8 cellular contexts compared by ENCODE assay signal in the genomic region with DNA sequence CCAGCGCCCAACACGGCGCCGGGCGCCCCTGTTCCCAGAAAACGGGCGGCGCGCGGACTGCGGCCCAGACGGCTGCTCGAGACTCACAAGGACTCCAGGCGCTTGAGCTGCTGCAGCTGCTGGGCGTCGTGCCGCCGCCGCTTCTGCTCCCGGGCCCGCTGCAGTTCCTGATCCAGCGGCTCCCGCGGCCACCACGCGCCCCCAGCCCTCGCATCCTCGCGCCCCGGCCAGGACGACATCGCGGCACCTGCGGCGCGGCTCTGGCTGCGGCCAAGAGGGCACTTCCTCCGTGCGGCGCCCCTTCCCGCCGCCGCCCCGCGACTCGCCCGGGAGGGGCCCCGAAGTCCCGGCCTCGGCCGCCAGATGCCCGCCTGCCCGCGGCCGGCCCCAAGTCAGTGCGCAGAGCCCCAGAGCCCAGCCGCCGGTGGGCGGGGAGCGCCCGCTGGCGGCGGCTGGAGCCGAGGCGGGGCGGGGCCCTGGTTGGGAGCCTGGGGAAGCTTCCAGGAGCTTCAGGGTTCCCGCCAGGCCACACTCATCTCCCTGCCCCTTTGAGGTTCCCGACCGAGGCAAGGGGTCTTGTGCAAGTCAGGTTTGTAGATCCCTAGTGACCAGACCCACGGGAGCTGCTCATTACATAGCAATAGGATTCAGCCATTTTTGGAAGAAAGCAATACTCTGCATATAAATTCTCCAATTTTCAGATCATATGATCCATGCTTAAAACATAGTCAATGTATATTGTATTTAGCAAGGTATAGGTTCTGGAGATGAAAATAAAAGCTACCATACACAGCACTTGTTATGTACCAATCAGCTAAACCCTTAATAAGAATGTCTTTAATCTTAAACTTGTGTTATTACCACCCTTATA. TPM values are rescaled to one million over a fixed set of nuclear protein-coding genes. Genes with fewer than 3 reads are reported as not detected.
DNase-seq lines count a peak whose midpoint lies in the region; ATAC-seq and TF ChIP-seq lines count a peak whose summit lies in the region.

No MANE protein-coding gene starts in this region.

- peak overlapping the region; percentile 88 for H3K4me3 ChIP-seq in AG10803 (ENCODE audit: low read length)

- TF ChIP-seq CTCF in AG10803 (conservative IDR thresholded peaks at IDR 0.05; ENCODE audit: low read length), result peak; percentile 35

- peak; percentile 86 for ATAC-seq in GM18868 (IDR thresholded peaks at IDR 0.05; ENCODE audit: unreplicated experiment)
- peak; percentile 69 for ATAC-seq in HG03103 (IDR thresholded peaks at IDR 0.05; ENCODE audit: low read depth, unreplicated experiment)
- peak; percentile 97 for ATAC-seq in left lobe of liver

- peak; percentile 79 for DNase-seq in AG10803 (ENCODE audit: low read depth)
- DNase-seq in NCI-H345 treated with DMSO at 0.1 percent for 48 hours (lab: John Stamatoyannopoulos, UW; ENCODE audit: unreplicated experiment), result peak; percentile 36
- DNase-seq in activated CD4-positive, alpha-beta T cell treated with anti-CD3 and anti-CD28 coated beads for 4 hours, result peak; percentile 62 to 63
- peak; percentile 31 for DNase-seq in cortex of kidney (lab: John Stamatoyannopoulos, UW)
- DNase-seq in left lobe of liver (ENCODE audit: low spot score), result peak; percentile 85
- DNase-seq in stimulated activated CD4-positive, alpha-beta T cell treated with anti-CD3 and anti-CD28 coated beads, Interleukin-2, amount 100 ng/mL, for 24 hours, result peak; percentile 69 to 78

RNA-seq across cellular contexts. Expression of gene FKBP9, which starts 14.2 kb away (rescaled TPM):
- total RNA-seq in left lobe of liver, result 32.8 TPM

RNA-seq across cellular contexts. Expression of gene KBTBD2, which starts 51.5 kb away (rescaled TPM):
- 8.5 TPM for total RNA-seq in left lobe of liver

Comparison
In these comparisons a context has a peak if more than half of its experiments do, and no peak if none do; other contexts are left out.
1. Peak in every context shown above with its lines: DNase-seq, ATAC-seq and H3K4me3 ChIP-seq.
2. DNase-seq: peak in every context shown above with its lines; median percentile 85 in left lobe of liver; 79 in AG10803; 74 in stimulated activated CD4-positive, alpha-beta T cell treated with anti-CD3 and anti-CD28 coated beads, Interleukin-2, amount 100 ng/mL, for 24 hours; 62 in activated CD4-positive, alpha-beta T cell treated with anti-CD3 and anti-CD28 coated beads for 4 hours; 36 in NCI-H345 treated with DMSO at 0.1 percent for 48 hours; 31 in cortex of kidney.